In genomic region chr12:3493225-3494049, GRCh38 we compare ENCODE assay signal across 14 cellular contexts. TPM values are rescaled to one million over a fixed set of nuclear protein-coding genes. Genes with fewer than 3 reads are reported as not detected.
DNase-seq lines count a peak whose midpoint lies in the region; ATAC-seq lines count a peak whose summit lies in the region.
"Had no signal": no experiment of that assay in that cellular context is flagged by ENCODE, and none has a peak within 500 bp of the region (broad histone marks: within the 10 kb centered on the region; RNA-seq: fewer than 3 reads in every experiment).

No MANE protein-coding gene starts in this region.

- H3K9me3 Mint-ChIP-seq in immature natural killer cell: peaks cover 0 to 7% (median under 1%) of the 10 kb centered on the region in 6 donors

- H3K4me3 Mint-ChIP-seq in immature natural killer cell: no peak overlapping the region

- intact Hi-C loops in left cardiac atrium (cut with DNase I): no loop called here
- intact Hi-C loops in posterior vena cava (cut with DNase I): no loop called here

- no peak overlapping the region for H3K27ac ChIP-seq in HUES48 (ENCODE audit: low read depth, low read length)
- no peak overlapping the region for H3K27ac ChIP-seq in effector memory CD4-positive, alpha-beta T cell (ENCODE audit: insufficient read depth, low read length, poor library complexity, severe bottlenecking)

- H3K36me3 ChIP-seq in HUES48 (ENCODE audit: control insufficient read depth, insufficient read depth, low read length): no peaks in the 10 kb centered on the region
- no peaks in the 10 kb centered on the region for H3K36me3 ChIP-seq in effector memory CD4-positive, alpha-beta T cell (ENCODE audit: control insufficient read depth, insufficient read depth, low read length)

- peaks cover 14% of the 10 kb centered on the region for H3K4me1 ChIP-seq in HUES48 (ENCODE audit: control insufficient read depth, insufficient read depth, low read length)
- H3K4me1 ChIP-seq in effector memory CD4-positive, alpha-beta T cell (ENCODE audit: control insufficient read depth, insufficient read depth, low read length, poor library complexity, severe bottlenecking): no peaks in the 10 kb centered on the region

- H3K9ac ChIP-seq in HUES48 (ENCODE audit: low read depth, low read length): no peak overlapping the region

- peak; percentile 38 for DNase-seq in NCI-H510A treated with DMSO at 0.1 percent for 48 hours (lab: John Stamatoyannopoulos, UW)
- DNase-seq in left cardiac atrium: peak; percentile 42
- peak; percentile 79 for DNase-seq in posterior vena cava (ENCODE audit: low spot score)
- no peak for DNase-seq in HT-29 (ENCODE audit: low spot score)
- DNase-seq in immature natural killer cell: no peak
- DNase-seq in effector memory CD4-positive, alpha-beta T cell: no peak
- DNase-seq: GDM1, hippocampal formation, NCI-H226, T-helper 1 cell had no signal

- peaks cover 0 to 4% of the 10 kb centered on the region in 2 donors for H3K4me1 Mint-ChIP-seq in immature natural killer cell

- no peak overlapping the region for H3K27ac Mint-ChIP-seq in immature natural killer cell

- H3K4me3 ChIP-seq in HUES48 (ENCODE audit: low read depth, low read length): peak overlapping the region; percentile 73
- no peak overlapping the region for H3K4me3 ChIP-seq in effector memory CD4-positive, alpha-beta T cell (ENCODE audit: insufficient read depth, low read depth, low read length, poor library complexity, severe bottlenecking)

- peaks cover 17 to 34% (median 21%) of the 10 kb centered on the region in 3 donors for H3K27me3 Mint-ChIP-seq in immature natural killer cell (ENCODE audit: low read depth in 3 of 3)

- H3K9me3 ChIP-seq in HUES48 (ENCODE audit: control insufficient read depth, insufficient read depth, low read length): no peaks in the 10 kb centered on the region
- H3K9me3 ChIP-seq in effector memory CD4-positive, alpha-beta T cell (ENCODE audit: control insufficient read depth, low read length): no peaks in the 10 kb centered on the region

- peaks cover 82% of the 10 kb centered on the region for H3K27me3 ChIP-seq in HUES48 (ENCODE audit: control insufficient read depth, insufficient read depth, low read length)
- H3K27me3 ChIP-seq in effector memory CD4-positive, alpha-beta T cell (replicated peaks; ENCODE audit: control insufficient read depth, insufficient read depth, low read length, poor library complexity, severe bottlenecking): peaks cover 51% of the 10 kb centered on the region

- H3K36me3 Mint-ChIP-seq in immature natural killer cell: peaks cover 0 to 4% (median 0%) of the 10 kb centered on the region in 3 donors

- peak; percentile 66 to 73 for ATAC-seq in left cardiac atrium
- no peak for ATAC-seq in GM19035 (IDR thresholded peaks at IDR 0.05; ENCODE audit: unreplicated experiment)

RNA-seq across cellular contexts. Expression of gene PRMT8, which starts 2.4 kb away (rescaled TPM):
- total RNA-seq in left cardiac atrium (under 1 TPM; 0.41 to 0.97 TPM), posterior vena cava (not detected)
- not detected in 2 replicates for total RNA-seq in HT-29 (2014; rRNA removed; shearing (Covaris generic))
- polyA plus RNA-seq in immature natural killer cell: not detected
- total RNA-seq: dermis microvascular lymphatic vessel endothelial cell, osteocyte had no signal

Comparison
In these comparisons a context has a peak if more than half of its experiments do, and no peak if none do; other contexts are left out.
1. DNase-seq: peak in NCI-H510A treated with DMSO at 0.1 percent for 48 hours (single experiment), left cardiac atrium (single experiment) and posterior vena cava (single experiment); none in HT-29 (single experiment), immature natural killer cell (0 of 3) and effector memory CD4-positive, alpha-beta T cell (0 of 3).